ENCODE assay signal across 32 cellular contexts in genomic region chr14:66141733-66142132, GRCh38.
"Had no signal": no experiment of that assay in that cellular context is flagged by ENCODE, and none has a peak within 500 bp of the region (broad histone marks: within the 10 kb centered on the region; RNA-seq: fewer than 3 reads in every experiment).

No MANE protein-coding gene starts in this region.

- H3K27me3 ChIP-seq: adrenal gland, ascending aorta, breast epithelium, cardiac muscle cell, colonic mucosa, esophagus squamous epithelium, gastroesophageal sphincter had no signal

- H3K4me3 ChIP-seq: adrenal gland, ascending aorta, breast epithelium, cardiac muscle cell, colonic mucosa, esophagus squamous epithelium, gastroesophageal sphincter had no signal

- FAIRE-seq: endometrium, endothelial cell of umbilical vein had no signal

- H3K36me3 ChIP-seq: adrenal gland, ascending aorta, breast epithelium, cardiac muscle cell, colonic mucosa, esophagus squamous epithelium, gastroesophageal sphincter had no signal

- H3K4me1 ChIP-seq: adrenal gland, ascending aorta, breast epithelium, colonic mucosa, esophagus squamous epithelium, gastroesophageal sphincter had no signal

- H3K9me3 ChIP-seq: adrenal gland, ascending aorta, colonic mucosa, esophagus squamous epithelium, gastroesophageal sphincter had no signal

- DNase-seq: activated CD4-positive, alpha-beta memory T cell treated with anti-CD3 and anti-CD28 coated beads for 36 hours; activated CD4-positive, alpha-beta T cell treated with anti-CD3 and anti-CD28 coated beads for 36 hours; activated CD4-positive, alpha-beta T cell treated with anti-CD3 and anti-CD28 coated beads, Interleukin-2, amount 10 ng/mL, durations not matched to agents 24 days and 14 days; activated CD4-positive, CD25-positive, alpha-beta regulatory T cell; activated CD4-positive, CD25-positive, alpha-beta regulatory T cell treated with anti-CD3 and anti-CD28 coated beads, Interleukin-2, amount 50 U/mL, for 72 hours; activated CD8-positive, alpha-beta memory T cell treated with anti-CD3 and anti-CD28 coated beads, Interleukin-2, amount 10 ng/mL, durations not matched to agents 7 days and 5 days; activated CD8-positive, alpha-beta memory T cell treated with anti-CD3 and anti-CD28 coated beads, Interleukin-2, amount 50 U/mL, for 4 hours; activated CD8-positive, alpha-beta T cell treated with anti-CD3 and anti-CD28 coated beads, Interleukin-2, amount 10 ng/mL, durations not matched to agents 7 days and 5 days; activated effector memory CD4-positive, alpha-beta T cell treated with anti-CD3 and anti-CD28 coated beads, Interleukin-2, amount 50 U/mL, for 16 hours; activated naive CD4-positive, alpha-beta T cell treated with anti-CD3 and anti-CD28 coated beads for 36 hours; activated naive CD8-positive, alpha-beta T cell treated with anti-CD3 and anti-CD28 coated beads for 36 hours; activated naive CD8-positive, alpha-beta T cell treated with anti-CD3 and anti-CD28 coated beads, Interleukin-2, amount 50 U/mL, for 24 hours; activated T-cell treated with anti-CD3 and anti-CD28 coated beads, Interleukin-2, amount 50 U/mL, for 1 hour; activated T-cell treated with anti-CD3 and anti-CD28 coated beads, Interleukin-2, amount 50 U/mL, for 48 hours; adrenal gland; amygdala; central memory CD4-positive, alpha-beta T cell; cerebellar nuclear complex; colonic mucosa; effector CD8-positive, alpha-beta T cell; esophagus squamous epithelium; foreskin melanocyte; T-helper 1 cell; T-helper 17 cell; T1000 had no signal

- H3K27ac ChIP-seq: adrenal gland, ascending aorta, breast epithelium, cardiac muscle cell, colonic mucosa, epithelial cell of prostate, esophagus squamous epithelium, gastroesophageal sphincter had no signal

- ATAC-seq: activated CD4-positive, alpha-beta T cell treated with anti-CD3 and anti-CD28 coated beads for 36 hours; activated CD8-positive, alpha-beta memory T cell treated with anti-CD3 and anti-CD28 coated beads, Interleukin-2, amount 10 ng/mL, durations not matched to agents 7 days and 5 days; activated CD8-positive, alpha-beta T cell treated with anti-CD3 and anti-CD28 coated beads, Interleukin-2, amount 10 ng/mL, durations not matched to agents 7 days and 5 days; activated naive CD8-positive, alpha-beta T cell treated with anti-CD3 and anti-CD28 coated beads, Interleukin-2, amount 50 U/mL, for 24 hours; gastroesophageal sphincter; T-helper 17 cell had no signal
